8 cellular contexts compared by ENCODE assay signal in the genomic region with DNA sequence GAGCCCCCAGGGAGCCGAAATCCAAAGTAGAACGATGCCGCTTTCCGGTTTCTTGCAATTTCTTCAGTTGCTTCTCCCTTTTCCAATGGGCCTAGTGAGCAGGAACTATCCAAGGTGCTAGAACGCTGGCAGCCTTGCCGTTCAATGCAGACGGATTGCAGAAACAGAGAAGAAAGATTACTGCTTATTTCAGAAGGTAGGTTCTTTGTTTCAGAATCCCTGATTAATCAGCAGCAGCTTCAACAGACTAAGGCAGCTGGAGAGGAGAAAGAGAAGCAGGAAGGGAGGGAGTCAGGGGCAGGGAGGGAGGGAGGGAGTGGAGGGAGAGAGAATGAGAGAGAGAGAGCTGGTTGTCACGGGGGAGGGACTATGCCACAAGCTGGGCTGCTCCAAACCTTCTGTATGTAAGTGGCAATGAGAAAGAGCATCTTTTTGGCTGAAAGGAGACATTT. TPM values are rescaled to one million over a fixed set of nuclear protein-coding genes. Genes with fewer than 3 reads are reported as not detected.
DNase-seq lines count a peak whose midpoint lies in the region; ATAC-seq, FAIRE-seq and TF ChIP-seq lines count a peak whose summit lies in the region.

No MANE protein-coding gene starts in this region.

- no peak for ATAC-seq in left cardiac atrium
- ATAC-seq in HG03280 (IDR thresholded peaks at IDR 0.05; ENCODE audit: unreplicated experiment), result no peak

- no peak for FAIRE-seq in GM12891 (lab: Jason Lieb, UNC)

- no peak for TF ChIP-seq POLR2A in GM12891 (IDR thresholded peaks at IDR 0.05; ENCODE audit: low read depth, low read length)

- intact Hi-C loops in head of caudate nucleus (cut with DNase I) (no loop called here), left cardiac atrium (cut with DNase I) (no loop called here)

- peak; percentile 63 for DNase-seq in EH (ENCODE audit: low read depth)
- DNase-seq in NAMALWA (ENCODE audit: low spot score), result peak; percentile 6
- DNase-seq in T1000 (lab: John Stamatoyannopoulos, UW), result peak; percentile 4
- DNase-seq in head of caudate nucleus, result peak in 40 of 42 donors; percentile 14 to 89 (median 50)
- DNase-seq in GM12891 (ENCODE audit: insufficient read length, low spot score), result no peak
- DNase-seq in left cardiac atrium, result no peak
- no peak for DNase-seq in effector CD8-positive, alpha-beta T cell (lab: John Stamatoyannopoulos, UW)

TF ChIP-seq in GM12891, 5 proteins besides CTCF, POLR2A, EP300 and RAD21:
- TF ChIP-seq POLR2AphosphoS5 (IDR thresholded peaks at IDR 0.05; ENCODE audit: low read depth, low read length) (no peak), POU2F2 (IDR thresholded peaks at IDR 0.05; ENCODE audit: low read depth, low read length) (no peak), TAF1 (IDR thresholded peaks at IDR 0.05; ENCODE audit: low read depth, low read length) (no peak), PAX5 (IDR thresholded peaks at IDR 0.05; ENCODE audit: insufficient read depth, low read length, severe bottlenecking) (no peak)

RNA-seq across cellular contexts. Expression of gene NYAP2, which starts 0.6 kb away (rescaled TPM):
- polyA plus RNA-seq in GM12891 (2012; ENCODE audit: low read depth, missing spikeins), result not detected
- not detected for total RNA-seq in left cardiac atrium

Comparison
In these comparisons a context has a peak if more than half of its experiments do, and no peak if none do; other contexts are left out.
1. DNase-seq: peak in EH (single experiment), NAMALWA (single experiment), T1000 (single experiment) and head of caudate nucleus (40 of 42); none in GM12891 (single experiment), left cardiac atrium (single experiment) and effector CD8-positive, alpha-beta T cell (single experiment).